9 cellular contexts compared by ENCODE assay signal in the genomic region with DNA sequence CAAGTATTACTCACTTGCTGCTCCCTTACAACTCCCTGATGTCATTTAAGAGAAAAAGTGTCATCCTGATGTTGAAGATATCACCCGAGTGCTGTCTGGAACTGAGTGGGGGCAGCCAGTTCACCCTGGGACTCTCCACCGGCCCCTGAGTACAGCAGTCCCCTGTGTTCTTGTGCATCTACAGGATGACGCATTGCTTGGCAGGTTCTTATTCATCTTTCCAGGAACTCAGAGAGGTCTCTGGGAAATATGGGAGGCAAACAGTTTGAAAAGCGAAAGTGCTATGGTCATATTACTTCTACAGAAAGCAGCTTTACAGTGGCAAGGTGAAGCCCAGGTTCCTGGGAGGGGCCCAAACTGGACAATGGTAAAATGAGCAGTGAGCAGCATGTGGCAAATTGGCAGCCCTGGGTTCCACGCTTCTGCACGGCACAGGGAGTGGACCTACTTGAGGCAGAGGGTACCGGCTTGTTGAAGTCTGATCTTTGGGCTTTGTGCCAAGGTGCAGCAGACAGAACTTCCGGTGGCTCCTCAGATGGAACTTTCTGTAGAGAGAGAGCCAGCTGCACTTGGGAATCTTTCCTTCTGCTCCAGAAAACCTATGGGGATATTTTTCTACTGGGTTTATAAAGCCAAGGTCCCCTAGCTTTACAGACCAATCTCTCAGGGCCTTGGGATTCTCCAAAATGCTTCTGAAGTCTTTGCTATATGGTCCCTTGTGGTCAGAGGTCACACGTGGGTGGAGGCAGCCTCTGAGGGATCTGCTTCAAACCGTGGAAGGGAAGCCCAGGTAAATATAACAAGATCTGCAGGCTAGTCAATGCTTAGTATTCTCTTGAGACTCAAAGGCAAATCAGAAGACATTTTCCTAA.
DNase-seq lines count a peak whose midpoint lies in the region; ATAC-seq and TF ChIP-seq lines count a peak whose summit lies in the region.
"Had no signal": no experiment of that assay in that cellular context is flagged by ENCODE, and none has a peak within 500 bp of the region (broad histone marks: within the 10 kb centered on the region; RNA-seq: fewer than 3 reads in every experiment).

No MANE protein-coding gene starts in this region.

- no peak for TF ChIP-seq CTCF in Peyer's patch (IDR thresholded peaks at IDR 0.05)

- H3K27ac ChIP-seq in Peyer's patch: no peak overlapping the region

- H3K27me3 ChIP-seq in Peyer's patch: no peaks in the 10 kb centered on the region

- no peaks in the 10 kb centered on the region for H3K9me3 ChIP-seq in Peyer's patch

- peaks cover 0 to 5% (median 0%) of the 10 kb centered on the region in 4 donors for H3K4me1 ChIP-seq in Peyer's patch

- H3K4me3 ChIP-seq in Peyer's patch: no peak overlapping the region

- intact Hi-C loops in left ventricle myocardium superior (cut with micrococcal nuclease): no loop called here

- no peak for TF ChIP-seq POLR2A in Peyer's patch (IDR thresholded peaks at IDR 0.05)

- peak in 2 of 3 donors; percentile 25 to 56 for DNase-seq in Peyer's patch
- DNase-seq in activated CD8-positive, alpha-beta memory T cell treated with anti-CD3 and anti-CD28 coated beads, Interleukin-2, amount 50 U/mL, for 24 hours (ENCODE audit: extremely low read depth): peak; percentile 68
- no peak for DNase-seq in left ventricle myocardium superior
- DNase-seq in stimulated activated CD8-positive, alpha-beta memory T cell treated with anti-CD3 and anti-CD28 coated beads, Interleukin-4, amount 100 ng/mL, for 24 hours (ENCODE audit: low read depth): peak; percentile 63
- DNase-seq in amniotic stem cell (lab: John Stamatoyannopoulos, UW): no peak
- DNase-seq: mesendoderm had no signal

- ATAC-seq in left ventricle myocardium superior (peak; percentile 64), GM21529 (IDR thresholded peaks at IDR 0.05; ENCODE audit: unreplicated experiment) (no peak), GM18520 (IDR thresholded peaks at IDR 0.05; ENCODE audit: unreplicated experiment) (no peak), GM21737 (IDR thresholded peaks at IDR 0.05; ENCODE audit: unreplicated experiment) (no peak)

- no peaks in the 10 kb centered on the region for H3K36me3 ChIP-seq in Peyer's patch

Comparison
In these comparisons a context has a peak if more than half of its experiments do, and no peak if none do; other contexts are left out.
1. DNase-seq: peak in Peyer's patch (2 of 3), activated CD8-positive, alpha-beta memory T cell treated with anti-CD3 and anti-CD28 coated beads, Interleukin-2, amount 50 U/mL, for 24 hours (single experiment) and stimulated activated CD8-positive, alpha-beta memory T cell treated with anti-CD3 and anti-CD28 coated beads, Interleukin-4, amount 100 ng/mL, for 24 hours (single experiment); none in left ventricle myocardium superior (single experiment) and amniotic stem cell (single experiment).